In genomic region chr10:84654671-84655070, GRCh38 we compare ENCODE assay signal across 13 cellular contexts.
DNase-seq lines count a peak whose midpoint lies in the region; ATAC-seq lines count a peak whose summit lies in the region.
"Had no signal": no experiment of that assay in that cellular context is flagged by ENCODE, and none has a peak within 500 bp of the region (broad histone marks: within the 10 kb centered on the region; RNA-seq: fewer than 3 reads in every experiment).

No MANE protein-coding gene starts in this region.

- peak; percentile 86 for ATAC-seq in GM21447 (IDR thresholded peaks at IDR 0.05; ENCODE audit: unreplicated experiment)
- ATAC-seq in HG03354 (IDR thresholded peaks at IDR 0.05; ENCODE audit: poor library complexity, severe bottlenecking, unreplicated experiment): peak; percentile 96
- no peak for ATAC-seq in GM18498 (IDR thresholded peaks at IDR 0.05; ENCODE audit: unreplicated experiment)
- ATAC-seq: activated CD8-positive, alpha-beta T cell treated with anti-CD3 and anti-CD28 coated beads, Interleukin-2, amount 10 ng/mL, durations not matched to agents 7 days and 5 days had no signal

- DNase-seq in DMS79 treated with DMSO at 0.1 percent for 48 hours (lab: John Stamatoyannopoulos, UW): peak; percentile 9
- DNase-seq in DMS79 (lab: John Stamatoyannopoulos, UW): no peak
- DNase-seq in epithelial cell of prostate (ENCODE audit: low read depth, low spot score): peak; percentile 40
- DNase-seq in HT-29 (ENCODE audit: low spot score): no peak
- DNase-seq in NCI-H446 treated with DMSO at 0.1 percent for 48 hours (lab: John Stamatoyannopoulos, UW): no peak
- DNase-seq: activated CD8-positive, alpha-beta T cell treated with anti-CD3 and anti-CD28 coated beads, Interleukin-2, amount 10 ng/mL, durations not matched to agents 7 days and 5 days; activated naive CD4-positive, alpha-beta T cell treated with anti-CD3 and anti-CD28 coated beads, Interleukin-2, amount 50 U/mL, for 16 hours; foreskin fibroblast had no signal

- H3K27ac ChIP-seq in epithelial cell of prostate: no peak overlapping the region
- H3K27ac ChIP-seq: 22Rv1, coronary artery had no signal

Comparison
In these comparisons a context has a peak if more than half of its experiments do, and no peak if none do; other contexts are left out.
1. DNase-seq: peak in DMS79 treated with DMSO at 0.1 percent for 48 hours (single experiment) and epithelial cell of prostate (single experiment); none in DMS79 (single experiment), HT-29 (single experiment) and NCI-H446 treated with DMSO at 0.1 percent for 48 hours (single experiment).